1 cellular context compared by ENCODE assay signal in the genomic region with DNA sequence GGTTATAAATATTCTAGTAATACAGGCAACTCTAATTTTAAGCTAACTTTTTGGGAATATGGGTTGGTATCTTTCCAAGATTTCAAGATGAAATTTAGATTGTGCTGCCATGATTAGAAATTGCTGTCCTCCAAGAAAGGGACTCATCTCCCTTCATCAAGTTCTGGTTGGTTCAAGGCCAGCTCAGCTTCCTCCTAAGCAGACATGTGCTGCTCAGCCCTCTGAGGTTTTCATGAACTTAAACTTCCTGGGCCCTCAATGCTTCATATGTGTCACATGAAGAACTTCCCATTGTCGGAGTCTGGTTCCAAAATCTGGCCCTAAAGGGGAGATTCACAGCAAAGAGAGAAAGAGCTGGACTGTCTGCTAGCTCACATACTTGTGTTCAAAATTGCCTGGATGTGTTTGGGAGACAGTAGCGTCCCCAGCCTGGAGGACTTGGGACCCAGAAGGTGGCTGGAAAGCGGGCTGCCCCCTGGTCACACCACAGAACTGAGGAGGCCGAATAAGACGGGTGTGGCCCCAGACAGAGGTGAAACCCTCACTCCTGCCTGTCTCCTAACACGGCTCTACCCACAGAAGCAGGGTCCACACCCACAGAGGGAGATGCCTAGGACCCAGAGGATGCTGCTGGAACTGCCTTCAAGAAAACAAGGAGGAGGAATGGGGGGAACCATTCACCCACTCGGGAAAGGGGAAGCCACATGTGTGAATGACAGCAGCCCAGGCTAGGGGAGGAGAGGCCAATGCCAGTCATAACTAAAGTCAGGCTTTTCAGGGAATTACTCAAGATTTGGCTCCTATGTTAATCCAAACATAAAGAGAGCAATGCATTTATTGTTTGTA.
TF ChIP-seq lines count a peak whose summit lies in the region.

No MANE protein-coding gene starts in this region.

TF ChIP-seq in GM12878, 131 proteins besides CTCF, POLR2A, EP300 and RAD21 (continued from another document):
- TF ChIP-seq IKZF1 (conservative IDR thresholded peaks at IDR 0.05) (0 out of 2 replicates have a peak, but pooled peaks have one; percentile 13), ATF7 (IDR thresholded peaks at IDR 0.05; ENCODE audit: low read depth) (peak; percentile 51), FOXK2 (IDR thresholded peaks at IDR 0.05) (peak; percentile 46; the same call in 1 of the 2 replicates)
- TF ChIP-seq, protein P1, sequence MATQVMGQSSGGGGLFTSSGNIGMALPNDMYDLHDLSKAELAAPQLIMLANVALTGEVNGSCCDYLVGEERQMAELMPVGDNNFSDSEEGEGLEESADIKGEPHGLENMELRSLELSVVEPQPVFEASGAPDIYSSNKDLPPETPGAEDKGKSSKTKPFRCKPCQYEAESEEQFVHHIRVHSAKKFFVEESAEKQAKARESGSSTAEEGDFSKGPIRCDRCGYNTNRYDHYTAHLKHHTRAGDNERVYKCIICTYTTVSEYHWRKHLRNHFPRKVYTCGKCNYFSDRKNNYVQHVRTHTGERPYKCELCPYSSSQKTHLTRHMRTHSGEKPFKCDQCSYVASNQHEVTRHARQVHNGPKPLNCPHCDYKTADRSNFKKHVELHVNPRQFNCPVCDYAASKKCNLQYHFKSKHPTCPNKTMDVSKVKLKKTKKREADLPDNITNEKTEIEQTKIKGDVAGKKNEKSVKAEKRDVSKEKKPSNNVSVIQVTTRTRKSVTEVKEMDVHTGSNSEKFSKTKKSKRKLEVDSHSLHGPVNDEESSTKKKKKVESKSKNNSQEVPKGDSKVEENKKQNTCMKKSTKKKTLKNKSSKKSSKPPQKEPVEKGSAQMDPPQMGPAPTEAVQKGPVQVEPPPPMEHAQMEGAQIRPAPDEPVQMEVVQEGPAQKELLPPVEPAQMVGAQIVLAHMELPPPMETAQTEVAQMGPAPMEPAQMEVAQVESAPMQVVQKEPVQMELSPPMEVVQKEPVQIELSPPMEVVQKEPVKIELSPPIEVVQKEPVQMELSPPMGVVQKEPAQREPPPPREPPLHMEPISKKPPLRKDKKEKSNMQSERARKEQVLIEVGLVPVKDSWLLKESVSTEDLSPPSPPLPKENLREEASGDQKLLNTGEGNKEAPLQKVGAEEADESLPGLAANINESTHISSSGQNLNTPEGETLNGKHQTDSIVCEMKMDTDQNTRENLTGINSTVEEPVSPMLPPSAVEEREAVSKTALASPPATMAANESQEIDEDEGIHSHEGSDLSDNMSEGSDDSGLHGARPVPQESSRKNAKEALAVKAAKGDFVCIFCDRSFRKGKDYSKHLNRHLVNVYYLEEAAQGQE (IDR thresholded peaks at IDR 0.05; ENCODE audit: low read depth, low read length) = no peak
TF ChIP-seq in GM12878: peak in this region for 4.
